25 cellular contexts compared by ENCODE assay signal in genomic region chr1:40853113-40853999, GRCh38. TPM values are rescaled to one million over a fixed set of nuclear protein-coding genes. Genes with fewer than 3 reads are reported as not detected.
DNase-seq lines count a peak whose midpoint lies in the region; ATAC-seq, FAIRE-seq and TF ChIP-seq lines count a peak whose summit lies in the region.
"Had no signal": no experiment of that assay in that cellular context is flagged by ENCODE, and none has a peak within 500 bp of the region (broad histone marks: within the 10 kb centered on the region; RNA-seq: fewer than 3 reads in every experiment).

No MANE protein-coding gene starts in this region.

- no peaks in the 10 kb centered on the region for H3K27me3 ChIP-seq in bronchial epithelial cell (ENCODE audit: control insufficient read depth, insufficient read depth, low read length)
- H3K27me3 ChIP-seq: BE2C, testis had no signal

- no peaks in the 10 kb centered on the region for H3K36me3 ChIP-seq in bronchial epithelial cell (ENCODE audit: control insufficient read depth, insufficient read depth, low read length)
- H3K36me3 ChIP-seq: BE2C had no signal

- DNase-seq in Ammon's horn (ENCODE audit: low spot score) (peak; percentile 38), NCI-H1694 (lab: John Stamatoyannopoulos, UW) (peak; percentile 61), bronchial epithelial cell (ENCODE audit: low read depth) (peak; percentile 82), omental fat pad (ENCODE audit: low spot score) (no peak), dermis blood vessel endothelial cell (no peak), NK-92 (lab: John Stamatoyannopoulos, UW; ENCODE audit: unreplicated experiment) (no peak)
- DNase-seq: ACHN; activated CD4-positive, alpha-beta memory T cell treated with anti-CD3 and anti-CD28 coated beads for 36 hours; activated CD4-positive, alpha-beta T cell treated with anti-CD3 and anti-CD28 coated beads for 1 hour; activated naive CD4-positive, alpha-beta T cell; BE2C; CD8-positive, alpha-beta T cell; HCEC 1CT; hypothalamus; left cardiac atrium; NCI-H1436 treated with DMSO at 0.1 percent for 48 hours; NCI-H510A treated with DMSO at 0.1 percent for 48 hours; NK-92 treated with Interleukin-12 subunit alpha and Interleukin-12 subunit beta, amount 100 ng/mL, for 24 hours; Right ventricle myocardium superior; stimulated activated CD4-positive, alpha-beta T cell treated with anti-CD3 and anti-CD28 coated beads, Interleukin-1b, Interleukin-23, amount 100 ng/mL, for 48 hours; stimulated activated naive CD8-positive, alpha-beta T cell treated with anti-CD3 and anti-CD28 coated beads, Interleukin-15, Interleukin-2, amounts not matched to agents 100 U/mL and 50 U/mL, for 24 hours; testis had no signal

- FAIRE-seq in bronchial epithelial cell (lab: Jason Lieb, UNC): no peak
- FAIRE-seq: GM18507, GM19239 had no signal

- peak; percentile 87 for ATAC-seq in omental fat pad (ENCODE audit: low FRiP score)
- ATAC-seq in GM19397 (IDR thresholded peaks at IDR 0.05; ENCODE audit: unreplicated experiment): no peak
- ATAC-seq: CD8-positive, alpha-beta T cell; stimulated activated naive CD8-positive, alpha-beta T cell treated with anti-CD3 and anti-CD28 coated beads, Interleukin-15, Interleukin-2, amounts not matched to agents 100 U/mL and 50 U/mL, for 24 hours had no signal

- no peak overlapping the region for H3K4me3 ChIP-seq in bronchial epithelial cell (ENCODE audit: low read depth, low read length)
- H3K4me3 ChIP-seq: testis had no signal

- no peak for TF ChIP-seq CTCF in bronchial epithelial cell (IDR thresholded peaks at IDR 0.05; ENCODE audit: insufficient read depth, low read length, severe bottlenecking)
- TF ChIP-seq CTCF in omental fat pad (IDR thresholded peaks at IDR 0.05): no peak

RNA-seq across cellular contexts. Expression of gene CITED4, which starts 8.8 kb away (rescaled TPM):
- 4.7 and 5.0 TPM in 2 replicates for total RNA-seq in bronchial epithelial cell
- 10 to 100 TPM in 3 of 4 donors, 1 to 10 TPM in 1; 5.8 to 21.6 (median 13.6) TPM for total RNA-seq in omental fat pad
- 3.9 and 8.0 TPM in 2 replicates for total RNA-seq in dermis blood vessel endothelial cell

Comparison
In these comparisons a context has a peak if more than half of its experiments do, and no peak if none do; other contexts are left out.
1. DNase-seq: peak in Ammon's horn (single experiment), NCI-H1694 (single experiment) and bronchial epithelial cell (single experiment); none in omental fat pad (single experiment), dermis blood vessel endothelial cell (single experiment) and NK-92 (single experiment).